ENCODE assay signal across 8 cellular contexts in the genomic region with DNA sequence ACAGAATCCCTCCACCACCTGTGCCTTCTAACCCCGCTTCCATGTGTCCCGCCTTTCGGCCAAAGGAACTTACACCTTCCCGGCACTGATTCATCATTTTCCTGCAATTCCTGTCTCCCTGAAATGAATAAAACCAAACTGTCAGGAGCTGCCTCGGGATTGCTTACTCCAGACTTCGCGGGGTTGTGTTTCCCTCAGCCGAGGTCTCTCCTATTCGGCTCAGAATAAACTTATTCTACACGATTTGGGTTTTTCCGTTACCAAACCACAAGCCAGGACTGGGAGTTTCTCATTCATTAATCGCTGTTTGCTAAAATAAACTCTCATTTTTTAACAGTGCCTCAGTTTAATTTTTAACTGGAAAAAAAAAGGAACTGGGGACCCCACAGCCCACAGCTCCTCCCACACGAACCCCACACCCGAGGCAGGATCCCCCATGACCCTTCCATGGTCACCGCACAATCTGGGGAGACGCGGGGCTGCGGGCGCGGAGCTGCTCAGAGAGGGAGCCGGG. TPM values are rescaled to one million over a fixed set of nuclear protein-coding genes. Genes with fewer than 3 reads are reported as not detected.
DNase-seq lines count a peak whose midpoint lies in the region; ATAC-seq, FAIRE-seq and TF ChIP-seq lines count a peak whose summit lies in the region.

No MANE protein-coding gene starts in this region.

- TF ChIP-seq EP300 in HepG2 (IDR thresholded peaks at IDR 0.05; ENCODE audit: low read depth in 2 of 2, low read length in 2 of 2) (no peak), HepG2 (CRISPR knock-in tag; IDR thresholded peaks at IDR 0.05; ENCODE audit: borderline replicate concordance) (no peak), tibial nerve (IDR thresholded peaks at IDR 0.05) (no peak)

- peak; percentile 34 for DNase-seq in EH (ENCODE audit: low read depth)
- DNase-seq in HepG2 (ENCODE audit: low spot score): no peak
- DNase-seq in tibial nerve (ENCODE audit: low spot score in 2 of 2): no peak
- no peak for DNase-seq in NCI-H1930 (lab: John Stamatoyannopoulos, UW)

- no peaks in the 10 kb centered on the region for H4K20me1 ChIP-seq in HepG2 (ENCODE audit: insufficient read depth, low read length)

- H3K27me3 Mint-ChIP-seq in activated naive CD8-positive, alpha-beta T cell: peaks cover 5% of the 10 kb centered on the region

- H3K9me3 ChIP-seq in HepG2 (ENCODE audit: low read length) (no peaks in the 10 kb centered on the region), tibial nerve (no peaks in the 10 kb centered on the region)

- peak; percentile 25 for ATAC-seq in HG03139 (IDR thresholded peaks at IDR 0.05; ENCODE audit: unreplicated experiment)
- ATAC-seq in HepG2: peak; percentile 8; the same call in 1 of the 3 replicates
- ATAC-seq in GM18861 (IDR thresholded peaks at IDR 0.05; ENCODE audit: unreplicated experiment): no peak
- no peak for ATAC-seq in HG02642 (IDR thresholded peaks at IDR 0.05; ENCODE audit: poor library complexity, unreplicated experiment)

- H3K79me2 ChIP-seq in HepG2 (ENCODE audit: insufficient read depth, low read length): no peaks in the 10 kb centered on the region

- H3K4me1 Mint-ChIP-seq in activated naive CD8-positive, alpha-beta T cell (ENCODE audit: low read depth): peaks cover 12% of the 10 kb centered on the region

- H3K4me3 Mint-ChIP-seq in activated naive CD8-positive, alpha-beta T cell: peak overlapping the region; percentile 88

- no TSS peak for BruUV-seq in HepG2 (replicated peaks; lab: Mats Ljungman, UMichigan)

- no peak for TF ChIP-seq RAD21 in HepG2 (CRISPR knock-in tag; IDR thresholded peaks at IDR 0.05)

- FAIRE-seq in HepG2 (lab: Jason Lieb, UNC): no peak

- TF ChIP-seq POLR2A in HepG2 (IDR thresholded peaks at IDR 0.05; ENCODE audit: insufficient read depth in 1 of 2, low read depth in 2 of 2, low read length in 2 of 2): no peak
- TF ChIP-seq POLR2A in tibial nerve (IDR thresholded peaks at IDR 0.05): no peak

- no peaks in the 10 kb centered on the region for H3K9me3 Mint-ChIP-seq in activated naive CD8-positive, alpha-beta T cell (ENCODE audit: low read depth)

- H3K4me1 ChIP-seq in HepG2 (ENCODE audit: insufficient read depth, low read length): peaks cover 50% of the 10 kb centered on the region
- H3K4me1 ChIP-seq in tibial nerve: peaks cover 0 to 18% (median 3%) of the 10 kb centered on the region in 4 donors

- in situ Hi-C loops in HepG2 (cut with HindIII; ENCODE audit: extremely low pct_ligation_motif_present, low pct_unique_long_range_greater_than_20kb): no loop called here

- no peaks in the 10 kb centered on the region for H3K36me3 ChIP-seq in HepG2 (replicated peaks in 1 of 2; ENCODE audit: control insufficient read depth in 1 of 2, insufficient read depth in 2 of 2, low read length in 2 of 2)
- H3K36me3 ChIP-seq in tibial nerve: no peaks in the 10 kb centered on the region

- H3K4me3 ChIP-seq in HepG2 (replicated peaks in 1 of 3; ENCODE audit: insufficient read depth in 1 of 3, low read depth in 2 of 3, low read length in 3 of 3): peak overlapping the region; percentile 77 to 97 (median 90)
- peak overlapping the region; percentile 41 to 71 (median 52) for H3K4me3 ChIP-seq in tibial nerve

- H3K27ac Mint-ChIP-seq in activated naive CD8-positive, alpha-beta T cell: peak overlapping the region; percentile 37

- H3K27ac ChIP-seq in HepG2 (ENCODE audit: extremely low read length, insufficient read depth, low read length) (peak overlapping the region; percentile 93), tibial nerve (peak overlapping the region in 3 of 4 donors; percentile 51 to 78 (median 64))

- intact Hi-C loops in HepG2 (cut with micrococcal nuclease; ENCODE audit: unreplicated experiment): loop anchor here (2.0 kb wide), 1 partner anchor 127 kb away; the partner anchor contains the start of gene ZNF700

- TF ChIP-seq CTCF in HepG2 (CRISPR knock-in tag; IDR thresholded peaks at IDR 0.05) (no peak), tibial nerve (IDR thresholded peaks at IDR 0.05) (no peak)

- WGBS in HepG2 (ENCODE audit: low lambda C conversion rate): 2% methylated on average over 21 of the region's 21 CpGs
- WGBS in tibial nerve, 2 donors: 1 to 3% methylated on average over 17 to 21 of the region's 21 CpGs

- peaks cover 0 to 10% of the 10 kb centered on the region in 2 experiments; a peak in 2 of 5 replicates for H3K27me3 ChIP-seq in HepG2 (ENCODE audit: control insufficient read depth in 1 of 2, insufficient read depth in 2 of 2, low read length in 2 of 2)
- H3K27me3 ChIP-seq in tibial nerve: no peaks in the 10 kb centered on the region

- CTCF ChIA-PET in HepG2 (lab: Yijun Ruan, JAX; ENCODE audit: low intra/inter-chr PET ratio, low total read pairs): interaction anchor here (1.7 kb wide), 1 partner anchor 171 kb away, joined by 5 read pairs; no protein-coding TSS in a partner anchor

- POLR2A ChIA-PET in HepG2 (lab: Yijun Ruan, JAX): interaction anchor here (1.0 to 2.6 kb wide), 23 partner anchors 9 to 523 kb away, joined by 3 to 47 read pairs (median 5); partner anchors contain the start of genes ECSIT, ZNF136, ZNF20 and ZNF433

- peak overlapping the region; percentile 94 for H3K9ac ChIP-seq in HepG2 (ENCODE audit: insufficient read depth, low read depth, low read length)

- H2AFZ ChIP-seq in HepG2 (ENCODE audit: low read length): no peak overlapping the region

- peak overlapping the region; percentile 84 for H3K4me2 ChIP-seq in HepG2 (ENCODE audit: low read depth, low read length)

- H3K36me3 Mint-ChIP-seq in activated naive CD8-positive, alpha-beta T cell: no peaks in the 10 kb centered on the region

RNA-seq across cellular contexts. Expression of gene ZNF878, which starts 0.6 kb away (rescaled TPM):
- total RNA-seq in HepG2 (2016; rRNA removed; fragmentation: Illumina TruSeq; extraction: Trizol) (5.2 and 6.4 TPM in 2 replicates), tibial nerve (under 1 TPM in 2 of 4 donors, not detected in 2; 0.59 to 0.66 TPM)
- 1.3 and 1.9 TPM in 2 replicates for total RNA-seq in HepG2 (2016; cell fraction: cytosol; rRNA removed; fragmentation: Illumina TruSeq; extraction: Trizol; ENCODE audit: low read depth)
- 5.5 and 5.8 TPM in 2 replicates for total RNA-seq in HepG2 (2016; cell fraction: insoluble cytoplasmic fraction; rRNA removed; fragmentation: Illumina TruSeq; extraction: Trizol)
- 2.1 and 3.0 TPM in 2 replicates for total RNA-seq in HepG2 (2016; cell fraction: membrane; rRNA removed; fragmentation: Illumina TruSeq; extraction: Trizol)
- 6.1 and 6.9 TPM in 2 replicates for total RNA-seq in HepG2 (2016; cell fraction: nucleus; rRNA removed; fragmentation: Illumina TruSeq; extraction: Trizol)
- polyA plus RNA-seq in HepG2 (2011; rRNA removed): 0.46 and 0.52 TPM in 2 replicates
- polyA plus RNA-seq in HepG2 (2011; cell fraction: cytosol; rRNA removed): 0.10 and 0.13 TPM in 2 replicates
- 0.59 and 0.92 TPM in 2 replicates for polyA plus RNA-seq in HepG2 (2011; cell fraction: nucleus; rRNA removed)
- polyA plus RNA-seq in HepG2 (2012): 0.59 and 0.67 TPM in 2 replicates
- polyA plus RNA-seq in HepG2 (2016; cell fraction: cytosol; fragmentation: Illumina TruSeq; extraction: Trizol; ENCODE audit: low read depth): 0.17 and 0.23 TPM in 2 replicates
- 2.0 and 2.3 TPM in 2 replicates for polyA plus RNA-seq in HepG2 (2016; cell fraction: insoluble cytoplasmic fraction; fragmentation: Illumina TruSeq; extraction: Trizol; ENCODE audit: low read depth)
- 0.21 and 0.30 TPM in 2 replicates for polyA plus RNA-seq in HepG2 (2016; cell fraction: membrane; fragmentation: Illumina TruSeq; extraction: Trizol; ENCODE audit: low read depth)
- polyA plus RNA-seq in HepG2 (2016; cell fraction: nucleus; fragmentation: Illumina TruSeq; extraction: Trizol; ENCODE audit: insufficient read depth, low read depth): 2.1 and 2.6 TPM in 2 replicates
- polyA minus RNA-seq in HepG2 (2011; rRNA and poly(A)+ RNA removed; ENCODE audit: low replicate concordance): 0.64 TPM in 1 of 2 replicates, not detected in the other
- 0.62 and 0.79 TPM in 2 replicates for polyA minus RNA-seq in HepG2 (2011; cell fraction: cytosol; rRNA and poly(A)+ RNA removed)
- 6.6 and 6.7 TPM in 2 replicates for polyA minus RNA-seq in HepG2 (2011; cell fraction: nucleus; rRNA and poly(A)+ RNA removed)

RNA-seq across cellular contexts. Expression of gene ZNF844, which starts 12.4 kb away (rescaled TPM):
- 3.2 and 6.0 TPM in 2 replicates for total RNA-seq in HepG2 (2016; rRNA removed; fragmentation: Illumina TruSeq; extraction: Trizol)
- 0.40 and 0.44 TPM in 2 replicates for total RNA-seq in HepG2 (2016; cell fraction: cytosol; rRNA removed; fragmentation: Illumina TruSeq; extraction: Trizol; ENCODE audit: low read depth)
- total RNA-seq in HepG2 (2016; cell fraction: insoluble cytoplasmic fraction; rRNA removed; fragmentation: Illumina TruSeq; extraction: Trizol): 3.6 and 4.1 TPM in 2 replicates
- 1.1 and 1.6 TPM in 2 replicates for total RNA-seq in HepG2 (2016; cell fraction: membrane; rRNA removed; fragmentation: Illumina TruSeq; extraction: Trizol)
- 3.7 and 4.7 TPM in 2 replicates for total RNA-seq in HepG2 (2016; cell fraction: nucleus; rRNA removed; fragmentation: Illumina TruSeq; extraction: Trizol)
- polyA plus RNA-seq in HepG2 (2011; rRNA removed): 0.90 and 1.0 TPM in 2 replicates
- polyA plus RNA-seq in HepG2 (2011; cell fraction: cytosol; rRNA removed): 0.48 and 0.69 TPM in 2 replicates
- polyA plus RNA-seq in HepG2 (2011; cell fraction: nucleus; rRNA removed): 0.95 and 1.3 TPM in 2 replicates
- 0.86 and 0.88 TPM in 2 replicates for polyA plus RNA-seq in HepG2 (2012)
- 0.11 and 0.16 TPM in 2 replicates for polyA plus RNA-seq in HepG2 (2016; cell fraction: cytosol; fragmentation: Illumina TruSeq; extraction: Trizol; ENCODE audit: low read depth)
- 1.7 and 1.9 TPM in 2 replicates for polyA plus RNA-seq in HepG2 (2016; cell fraction: insoluble cytoplasmic fraction; fragmentation: Illumina TruSeq; extraction: Trizol; ENCODE audit: low read depth)
- polyA plus RNA-seq in HepG2 (2016; cell fraction: membrane; fragmentation: Illumina TruSeq; extraction: Trizol; ENCODE audit: low read depth): 0.32 and 0.49 TPM in 2 replicates
- 3.0 and 3.1 TPM in 2 replicates for polyA plus RNA-seq in HepG2 (2016; cell fraction: nucleus; fragmentation: Illumina TruSeq; extraction: Trizol; ENCODE audit: insufficient read depth, low read depth)
- polyA minus RNA-seq in HepG2 (2011; rRNA and poly(A)+ RNA removed; ENCODE audit: low replicate concordance): 0.02 and 2.0 TPM in 2 replicates
- 1.2 TPM in 2 replicates for polyA minus RNA-seq in HepG2 (2011; cell fraction: cytosol; rRNA and poly(A)+ RNA removed)
- polyA minus RNA-seq in HepG2 (2011; cell fraction: nucleus; rRNA and poly(A)+ RNA removed): 5.0 and 6.2 TPM in 2 replicates
- 10 to 100 TPM in 3 of 4 donors, 1 to 10 TPM in 1; 9.3 to 16.5 (median 13.7) TPM for total RNA-seq in tibial nerve

RNA-seq across cellular contexts. Expression of gene ZNF433, which starts 16.6 kb away (rescaled TPM):
- 4.9 and 5.8 TPM in 2 replicates for total RNA-seq in HepG2 (2016; rRNA removed; fragmentation: Illumina TruSeq; extraction: Trizol)
- total RNA-seq in HepG2 (2016; cell fraction: cytosol; rRNA removed; fragmentation: Illumina TruSeq; extraction: Trizol; ENCODE audit: low read depth): 0.44 and 1.4 TPM in 2 replicates
- 4.8 and 7.4 TPM in 2 replicates for total RNA-seq in HepG2 (2016; cell fraction: insoluble cytoplasmic fraction; rRNA removed; fragmentation: Illumina TruSeq; extraction: Trizol)
- total RNA-seq in HepG2 (2016; cell fraction: membrane; rRNA removed; fragmentation: Illumina TruSeq; extraction: Trizol): 1.4 and 2.8 TPM in 2 replicates
- 5.2 and 5.6 TPM in 2 replicates for total RNA-seq in HepG2 (2016; cell fraction: nucleus; rRNA removed; fragmentation: Illumina TruSeq; extraction: Trizol)
- polyA plus RNA-seq in HepG2 (2011; rRNA removed): 1.4 and 1.8 TPM in 2 replicates
- polyA plus RNA-seq in HepG2 (2011; cell fraction: cytosol; rRNA removed): 0.82 and 1.2 TPM in 2 replicates
- 1.5 and 1.9 TPM in 2 replicates for polyA plus RNA-seq in HepG2 (2011; cell fraction: nucleus; rRNA removed)
- polyA plus RNA-seq in HepG2 (2012): 2.0 and 2.4 TPM in 2 replicates
- polyA plus RNA-seq in HepG2 (2016; cell fraction: cytosol; fragmentation: Illumina TruSeq; extraction: Trizol; ENCODE audit: low read depth): 0.45 and 0.66 TPM in 2 replicates
- 4.0 and 5.4 TPM in 2 replicates for polyA plus RNA-seq in HepG2 (2016; cell fraction: insoluble cytoplasmic fraction; fragmentation: Illumina TruSeq; extraction: Trizol; ENCODE audit: low read depth)
- 0.43 and 0.81 TPM in 2 replicates for polyA plus RNA-seq in HepG2 (2016; cell fraction: membrane; fragmentation: Illumina TruSeq; extraction: Trizol; ENCODE audit: low read depth)
- 13.0 and 14.6 TPM in 2 replicates for polyA plus RNA-seq in HepG2 (2016; cell fraction: nucleus; fragmentation: Illumina TruSeq; extraction: Trizol; ENCODE audit: insufficient read depth, low read depth)
- 1.7 TPM in 1 of 2 replicates, not detected in the other for polyA minus RNA-seq in HepG2 (2011; rRNA and poly(A)+ RNA removed; ENCODE audit: low replicate concordance)
- polyA minus RNA-seq in HepG2 (2011; cell fraction: cytosol; rRNA and poly(A)+ RNA removed): 1.2 and 2.0 TPM in 2 replicates
- polyA minus RNA-seq in HepG2 (2011; cell fraction: nucleus; rRNA and poly(A)+ RNA removed): 5.8 and 7.9 TPM in 2 replicates
- 1 to 10 TPM; 4.5 to 8.0 (median 5.4) TPM for total RNA-seq in tibial nerve

Comparison
In these comparisons a context has a peak if more than half of its experiments do, and no peak if none do; other contexts are left out.
1. ATAC-seq: peak in HG03139 (single experiment) and HepG2 (single experiment); none in GM18861 (single experiment) and HG02642 (single experiment).